Comparison of ENCODE assay signal across 11 cellular contexts in the genomic region with DNA sequence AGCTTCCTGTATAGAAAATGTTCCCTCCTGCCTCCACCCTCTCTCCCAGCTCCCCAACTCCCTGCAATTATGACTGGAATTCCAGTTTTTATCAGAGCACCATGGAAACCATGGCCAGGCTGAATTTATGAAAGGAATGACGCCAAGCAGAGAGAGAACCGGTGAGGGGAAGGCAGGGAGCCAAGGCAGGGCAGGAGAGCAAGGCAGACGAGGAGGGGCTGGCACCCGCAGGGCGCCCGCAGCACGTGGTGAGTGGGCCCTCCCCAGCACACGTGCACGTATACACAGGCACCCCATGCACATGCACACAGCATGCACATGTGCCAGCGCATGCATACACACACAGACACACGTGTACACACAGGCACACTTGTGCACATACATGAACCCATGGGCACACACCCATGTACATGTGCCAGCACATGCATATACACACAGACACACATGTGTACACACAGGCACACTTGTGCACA. TPM values are rescaled to one million over a fixed set of nuclear protein-coding genes. Genes with fewer than 3 reads are reported as not detected.
A peak's percentile ranks its signal among the peaks of the same experiment; 100 is the strongest.
DNase-seq lines count a peak whose midpoint lies in the region; ATAC-seq, FAIRE-seq and TF ChIP-seq lines count a peak whose summit lies in the region.
"Had no signal": no experiment of that assay in that cellular context is flagged by ENCODE, and none has a peak within 500 bp of the region (broad histone marks: within the 10 kb centered on the region; RNA-seq: fewer than 3 reads in every experiment).

No MANE protein-coding gene starts in this region.

- H3K4me1 Mint-ChIP-seq in progenitor cell of endocrine pancreas (ENCODE audit: low read depth): peaks cover 14% of the 10 kb centered on the region
- H3K4me1 Mint-ChIP-seq in activated T-helper 17 cell treated with anti-CD3 and anti-CD28 coated beads, Interleukin-2, amount 50 U/mL, for 72 hours: peaks cover 6% of the 10 kb centered on the region

- peaks cover 0 to 11% (median 0%) of the 10 kb centered on the region in 4 donors for H3K4me1 ChIP-seq in tibial nerve

- H3K27ac ChIP-seq in RWPE1 (peak overlapping the region; percentile 99), tibial nerve (no peak overlapping the region)
- H3K27ac ChIP-seq: VCaP had no signal

- TF ChIP-seq CTCF in RWPE1 (conservative IDR thresholded peaks at IDR 0.05; ENCODE audit: low read depth) (no peak), progenitor cell of endocrine pancreas (IDR thresholded peaks at IDR 0.05; ENCODE audit: unreplicated experiment) (no peak), D721Med (IDR thresholded peaks at IDR 0.05; ENCODE audit: insufficient read depth, missing control alignments) (no peak), tibial nerve (IDR thresholded peaks at IDR 0.05) (no peak)

- no peak for FAIRE-seq in D721Med (lab: Jason Lieb, UNC)

- ATAC-seq in left cardiac atrium: peak in 1 of 2 donors; percentile 72
- no peak for ATAC-seq in activated T-helper 17 cell treated with anti-CD3 and anti-CD28 coated beads, Interleukin-2, amount 50 U/mL, for 72 hours (replicated peaks)
- ATAC-seq: Panc1 had no signal

- H3K36me3 ChIP-seq in tibial nerve: no peaks in the 10 kb centered on the region

- CTCF ChIA-PET in RWPE1 (lab: Yijun Ruan, JAX): interaction anchor here (1.0 to 1.3 kb wide), 2 partner anchors 22 to 60 kb away, joined by 3 read pairs; partner anchors contain the start of gene NTSR1

- H3K9me3 ChIP-seq in tibial nerve: no peaks in the 10 kb centered on the region

- intact Hi-C loops in left cardiac atrium (cut with DNase I): no loop called here

- POLR2A ChIA-PET in RWPE1 (lab: Yijun Ruan, JAX; ENCODE audit: low non-redundant PET): no interaction called here

- TF ChIP-seq EP300 in tibial nerve (IDR thresholded peaks at IDR 0.05): no peak

- peak overlapping the region; percentile 62 for H3K27ac Mint-ChIP-seq in progenitor cell of endocrine pancreas
- no peak overlapping the region for H3K27ac Mint-ChIP-seq in activated T-helper 17 cell treated with anti-CD3 and anti-CD28 coated beads, Interleukin-2, amount 50 U/mL, for 72 hours

- H3K9me3 Mint-ChIP-seq in progenitor cell of endocrine pancreas (ENCODE audit: low read depth): no peaks in the 10 kb centered on the region
- no peaks in the 10 kb centered on the region for H3K9me3 Mint-ChIP-seq in activated T-helper 17 cell treated with anti-CD3 and anti-CD28 coated beads, Interleukin-2, amount 50 U/mL, for 72 hours

- WGBS in tibial nerve, 2 donors: 27 to 38% methylated on average over 11 of the region's 11 CpGs

- TF ChIP-seq POLR2A in tibial nerve (IDR thresholded peaks at IDR 0.05): no peak

- no peak overlapping the region for H3K4me3 Mint-ChIP-seq in progenitor cell of endocrine pancreas (ENCODE audit: low read depth)
- H3K4me3 Mint-ChIP-seq in activated T-helper 17 cell treated with anti-CD3 and anti-CD28 coated beads, Interleukin-2, amount 50 U/mL, for 72 hours: no peak overlapping the region

- H3K27me3 ChIP-seq in tibial nerve: peaks cover 0 to 71% of the 10 kb centered on the region in 2 donors

- H3K4me3 ChIP-seq in tibial nerve: no peak overlapping the region

- DNase-seq in EL (peak; percentile 36), RWPE1 (ENCODE audit: low spot score) (peak; percentile 73), left cardiac atrium (peak; percentile 20), progenitor cell of endocrine pancreas (ENCODE audit: low spot score, unreplicated experiment) (no peak), activated gamma-delta T cell treated with Interleukin-2 at 50 U/mL for 16 hours (no peak), D721Med (ENCODE audit: insufficient read length, low spot score) (no peak), tibial nerve (ENCODE audit: low spot score in 2 of 2) (no peak)
- DNase-seq: activated effector memory CD4-positive, alpha-beta T cell treated with anti-CD3 and anti-CD28 coated beads, Interleukin-2, amount 50 U/mL, for 16 hours had no signal

- no peaks in the 10 kb centered on the region for H3K36me3 Mint-ChIP-seq in progenitor cell of endocrine pancreas (ENCODE audit: insufficient read depth)
- no peaks in the 10 kb centered on the region for H3K36me3 Mint-ChIP-seq in activated T-helper 17 cell treated with anti-CD3 and anti-CD28 coated beads, Interleukin-2, amount 50 U/mL, for 72 hours (ENCODE audit: low read depth)

- peaks cover 24% of the 10 kb centered on the region for H3K27me3 Mint-ChIP-seq in progenitor cell of endocrine pancreas
- H3K27me3 Mint-ChIP-seq in activated T-helper 17 cell treated with anti-CD3 and anti-CD28 coated beads, Interleukin-2, amount 50 U/mL, for 72 hours: no peaks in the 10 kb centered on the region

RNA-seq across cellular contexts. Expression of gene MRGBP, which starts 27.4 kb away (rescaled TPM):
- 1 to 10 TPM; 8.9 TPM for total RNA-seq in left cardiac atrium
- total RNA-seq in progenitor cell of endocrine pancreas: 12.4 and 13.8 TPM in 2 replicates
- total RNA-seq in activated T-helper 17 cell treated with anti-CD3 and anti-CD28 coated beads, Interleukin-2, amount 50 U/mL, for 72 hours: 10 to 100 TPM; 16.0 to 20.5 TPM
- 10 to 100 TPM; 12.0 to 15.3 (median 13.6) TPM for total RNA-seq in tibial nerve

RNA-seq across cellular contexts. Expression of gene OGFR, which starts 35.8 kb away (rescaled TPM):
- total RNA-seq in left cardiac atrium (10 to 100 TPM; 23.3 to 23.6 TPM), progenitor cell of endocrine pancreas (29.6 and 31.0 TPM in 2 replicates), tibial nerve (100 to 1,000 TPM in 1 of 4 donors, 10 to 100 TPM in 3; 67.1 to 108 (median 80.8) TPM)
- 10 to 100 TPM; 42.3 to 52.6 TPM for total RNA-seq in activated T-helper 17 cell treated with anti-CD3 and anti-CD28 coated beads, Interleukin-2, amount 50 U/mL, for 72 hours

RNA-seq across cellular contexts. Expression of gene COL9A3, which starts 48.0 kb away (rescaled TPM):
- total RNA-seq in left cardiac atrium (1 to 10 TPM; 4.0 to 4.7 TPM), progenitor cell of endocrine pancreas (81.5 and 84.3 TPM in 2 replicates), tibial nerve (10 to 100 TPM; 51.3 to 81.2 (median 63.5) TPM)
- total RNA-seq in activated T-helper 17 cell treated with anti-CD3 and anti-CD28 coated beads, Interleukin-2, amount 50 U/mL, for 72 hours: not detected

Comparison
In these comparisons a context has a peak if more than half of its experiments do, and no peak if none do; other contexts are left out.
1. DNase-seq: peak in EL (single experiment), RWPE1 (single experiment) and left cardiac atrium (single experiment); none in progenitor cell of endocrine pancreas (single experiment), activated gamma-delta T cell treated with Interleukin-2 at 50 U/mL for 16 hours (single experiment), D721Med (single experiment) and tibial nerve (0 of 2).
2. RNA of gene COL9A3, which starts 48.0 kb away (total RNA-seq): 81.5 to 84.3 TPM in progenitor cell of endocrine pancreas and 51.3 to 81.2 TPM in tibial nerve; 4.0 to 4.7 TPM in left cardiac atrium and not detected in activated T-helper 17 cell treated with anti-CD3 and anti-CD28 coated beads, Interleukin-2, amount 50 U/mL, for 72 hours; every median in the first group is over 4 times any median in the second.